In genomic region chr20:44279228-44279627, GRCh38 we compare ENCODE assay signal across 15 cellular contexts. TPM values are rescaled to one million over a fixed set of nuclear protein-coding genes. Genes with fewer than 3 reads are reported as not detected.
DNase-seq lines count a peak whose midpoint lies in the region; ATAC-seq and TF ChIP-seq lines count a peak whose summit lies in the region.
"Had no signal": no experiment of that assay in that cellular context is flagged by ENCODE, and none has a peak within 500 bp of the region (broad histone marks: within the 10 kb centered on the region; RNA-seq: fewer than 3 reads in every experiment).

No MANE protein-coding gene starts in this region.

- no peaks in the 10 kb centered on the region for H3K27me3 ChIP-seq in adipocyte (replicated peaks; ENCODE audit: control insufficient read depth, insufficient read depth, low read length)
- H3K27me3 ChIP-seq: uterus had no signal

- H3K4me1 Mint-ChIP-seq in progenitor cell of endocrine pancreas (ENCODE audit: low read depth) = no peaks in the 10 kb centered on the region

- ATAC-seq in GM19452 (IDR thresholded peaks at IDR 0.05; ENCODE audit: unreplicated experiment) = no peak
- ATAC-seq in mucosa of descending colon = no peak

- no peaks in the 10 kb centered on the region for H3K4me1 ChIP-seq in adipocyte (ENCODE audit: control insufficient read depth, insufficient read depth, low read length)
- H3K4me1 ChIP-seq in mucosa of descending colon (ENCODE audit: low read depth) = peaks cover 2% of the 10 kb centered on the region
- H3K4me1 ChIP-seq: uterus had no signal

- H3K9me3 Mint-ChIP-seq in progenitor cell of endocrine pancreas (ENCODE audit: low read depth) = no peaks in the 10 kb centered on the region
- H3K9me3 Mint-ChIP-seq: memory B cell had no signal

- H3K9ac ChIP-seq in adipocyte (ENCODE audit: low read length) = no peak overlapping the region

- H3K27me3 Mint-ChIP-seq in progenitor cell of endocrine pancreas = peaks cover 2% of the 10 kb centered on the region

- H3K36me3 Mint-ChIP-seq in progenitor cell of endocrine pancreas (ENCODE audit: insufficient read depth) = no peaks in the 10 kb centered on the region

- H3K36me3 ChIP-seq in adipocyte (ENCODE audit: control insufficient read depth, insufficient read depth, low read length, severe bottlenecking) = no peaks in the 10 kb centered on the region
- no peaks in the 10 kb centered on the region for H3K36me3 ChIP-seq in mucosa of descending colon (ENCODE audit: low read depth)
- H3K36me3 ChIP-seq: uterus had no signal

- H3K27ac Mint-ChIP-seq in progenitor cell of endocrine pancreas = no peak overlapping the region
- H3K27ac Mint-ChIP-seq: memory B cell had no signal

- intact Hi-C loops in mucosa of descending colon (cut with DNase I, micrococcal nuclease) = no loop called here

- H3K4me3 Mint-ChIP-seq in progenitor cell of endocrine pancreas (ENCODE audit: low read depth) = no peak overlapping the region
- H3K4me3 Mint-ChIP-seq: memory B cell had no signal

- H3K9me3 ChIP-seq in adipocyte (ENCODE audit: control insufficient read depth, low read length) = no peaks in the 10 kb centered on the region
- H3K9me3 ChIP-seq in mucosa of descending colon = no peaks in the 10 kb centered on the region
- H3K9me3 ChIP-seq: uterus had no signal

- H3K4me3 ChIP-seq in adipocyte (ENCODE audit: low read length) (no peak overlapping the region), fibroblast of villous mesenchyme (ENCODE audit: low read depth, low read length) (no peak overlapping the region), mucosa of descending colon (no peak overlapping the region)
- H3K4me3 ChIP-seq: uterus had no signal

- TF ChIP-seq CTCF in fibroblast of villous mesenchyme (IDR thresholded peaks at IDR 0.05; ENCODE audit: insufficient read depth, low read depth, low read length) = no peak
- no peak for TF ChIP-seq CTCF in progenitor cell of endocrine pancreas (IDR thresholded peaks at IDR 0.05; ENCODE audit: unreplicated experiment)
- no peak for TF ChIP-seq CTCF in mucosa of descending colon (IDR thresholded peaks at IDR 0.05)

- DNase-seq in AG08395 (ENCODE audit: low spot score) (peak; percentile 67), HPDE6-E6E7 (ENCODE audit: extremely low spot score) (peak; percentile 97), adipocyte (ENCODE audit: low read depth) (peak; percentile 41), fibroblast of villous mesenchyme (ENCODE audit: low read depth) (peak; percentile 14), progenitor cell of endocrine pancreas (ENCODE audit: low spot score, unreplicated experiment) (no peak), inferior parietal cortex (ENCODE audit: extremely low spot score) (no peak), mucosa of descending colon (no peak)
- DNase-seq: activated CD4-positive, alpha-beta T cell treated with anti-CD3 and anti-CD28 coated beads, Interleukin-2, amount 50 U/mL, for 48 hours; caudate nucleus; DMS79; NCI-H446 treated with DMSO at 0.1 percent for 48 hours; uterus had no signal

RNA-seq across cellular contexts. Expression of gene FITM2, which starts 31.8 kb away (rescaled TPM):
- total RNA-seq in fibroblast of villous mesenchyme (8.7 and 10.8 TPM in 2 replicates), progenitor cell of endocrine pancreas (4.3 and 4.4 TPM in 2 replicates), mucosa of descending colon (10 to 100 TPM; 10.9 to 12.6 (median 10.9) TPM)

RNA-seq across cellular contexts. Expression of gene GDAP1L1, which starts 32.1 kb away (rescaled TPM):
- total RNA-seq in fibroblast of villous mesenchyme (not detected in 2 replicates), progenitor cell of endocrine pancreas (0.24 and 1.1 TPM in 2 replicates), mucosa of descending colon (under 1 TPM in 1 of 3 donors, not detected in 2; 0.25 TPM)
- total RNA-seq: posterior vena cava had no signal

RNA-seq across cellular contexts. Expression of gene R3HDML, which starts 57.6 kb away (rescaled TPM):
- total RNA-seq in fibroblast of villous mesenchyme (not detected in 2 replicates), progenitor cell of endocrine pancreas (not detected in 2 replicates), mucosa of descending colon (not detected)
- total RNA-seq: posterior vena cava, uterus had no signal

Comparison
In these comparisons a context has a peak if more than half of its experiments do, and no peak if none do; other contexts are left out.
1. DNase-seq: peak in AG08395 (single experiment), HPDE6-E6E7 (single experiment), adipocyte (single experiment) and fibroblast of villous mesenchyme (single experiment); none in progenitor cell of endocrine pancreas (single experiment), inferior parietal cortex (single experiment) and mucosa of descending colon (0 of 3).